8 cellular contexts compared by ENCODE assay signal in the genomic region with DNA sequence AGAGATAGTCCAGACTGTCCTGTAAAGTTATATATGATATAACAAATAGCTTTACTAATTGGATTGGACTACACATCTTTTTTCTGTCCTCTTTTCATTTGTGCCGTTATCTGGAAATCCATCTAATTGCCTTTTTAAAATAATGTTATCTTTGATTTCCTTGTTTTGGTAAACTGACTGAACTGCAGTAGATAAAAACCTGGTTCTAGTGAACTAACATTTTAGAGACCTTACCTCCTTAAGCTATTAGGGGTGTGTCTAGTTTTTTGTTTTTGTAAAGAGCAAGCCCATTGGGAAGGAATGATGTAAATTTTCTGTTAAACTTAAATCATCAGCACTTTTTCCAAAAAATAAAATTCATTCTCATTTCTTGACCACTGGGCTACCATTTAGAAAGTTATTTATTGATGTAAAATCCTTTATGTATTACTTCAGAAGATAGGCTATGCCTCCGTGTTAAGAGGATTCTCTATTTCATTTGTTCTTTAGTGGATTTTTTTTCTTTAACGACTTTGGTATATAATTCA. TPM values are rescaled to one million over a fixed set of nuclear protein-coding genes. Genes with fewer than 3 reads are reported as not detected.
DNase-seq lines count a peak whose midpoint lies in the region; TF ChIP-seq lines count a peak whose summit lies in the region.

No MANE protein-coding gene starts in this region.

- H3K4me2 ChIP-seq in osteoblast (ENCODE audit: insufficient read depth, low read length): peak overlapping the region; percentile 92

- peaks cover 38 to 83% (median 53%) of the 10 kb centered on the region in 4 donors for H3K4me1 Mint-ChIP-seq in CD4-positive, alpha-beta memory T cell

- intact Hi-C loops in CD4-positive, alpha-beta memory T cell (cut with micrococcal nuclease): loop anchor here (2.0 to 5.0 kb wide), 4 partner anchors 73 to 753 kb away; partner anchors contain the start of genes DDX50, RUFY2, SLC25A16 and SRGN

- DNase-seq in CD4-positive, alpha-beta memory T cell: no peak
- DNase-seq in MG63 (no peak), osteoblast (ENCODE audit: insufficient read length, low spot score, missing footprints) (no peak), HCEC 1CT (no peak), NCI-H2081 treated with DMSO at 0.1 percent for 48 hours (lab: John Stamatoyannopoulos, UW) (no peak), NCI-H526 (lab: John Stamatoyannopoulos, UW) (no peak), activated gamma-delta T cell treated with Interleukin-2 at 50 U/mL for 16 hours (no peak)
- DNase-seq in effector memory CD4-positive, alpha-beta T cell: no peak

- H4K20me1 ChIP-seq in osteoblast (ENCODE audit: insufficient read depth, low read length): peaks cover 59% of the 10 kb centered on the region

- H3K27me3 Mint-ChIP-seq in CD4-positive, alpha-beta memory T cell: no peaks in the 10 kb centered on the region

- peak overlapping the region; percentile 87 to 95 for H3K4me3 ChIP-seq in CD4-positive, alpha-beta memory T cell (ENCODE audit: low read length in 2 of 2)
- H3K4me3 ChIP-seq in MG63 (peak overlapping the region; percentile 93), osteoblast (ENCODE audit: insufficient read depth, low read length) (peak overlapping the region; percentile 93)
- H3K4me3 ChIP-seq in effector memory CD4-positive, alpha-beta T cell (ENCODE audit: insufficient read depth, low read depth, low read length, poor library complexity, severe bottlenecking): peak overlapping the region; percentile 100

- POLR2A ChIA-PET in CD4-positive, alpha-beta memory T cell (lab: Charles Lee; ENCODE audit: partially characterized antibody): interaction anchor here (1.3 to 4.1 kb wide), 3 partner anchors 7 to 450 kb away, joined by 4 to 62 read pairs (median 14); no protein-coding TSS in a partner anchor

- no peaks in the 10 kb centered on the region for H3K27me3 ChIP-seq in CD4-positive, alpha-beta memory T cell (ENCODE audit: insufficient read depth, low read length)
- H3K27me3 ChIP-seq in MG63: no peaks in the 10 kb centered on the region
- H3K27me3 ChIP-seq in effector memory CD4-positive, alpha-beta T cell (replicated peaks; ENCODE audit: control insufficient read depth, insufficient read depth, low read length, poor library complexity, severe bottlenecking): no peaks in the 10 kb centered on the region
- no peaks in the 10 kb centered on the region for H3K27me3 ChIP-seq in osteoblast (ENCODE audit: insufficient read depth, low read length)

- peaks cover 15 to 48% of the 10 kb centered on the region in 2 donors for H3K36me3 Mint-ChIP-seq in CD4-positive, alpha-beta memory T cell

- no peaks in the 10 kb centered on the region for H3K9me3 ChIP-seq in CD4-positive, alpha-beta memory T cell (ENCODE audit: control insufficient read depth in 1 of 2, low read length in 2 of 2)
- H3K9me3 ChIP-seq in MG63 (no peaks in the 10 kb centered on the region), osteoblast (ENCODE audit: low read depth, low read length) (no peaks in the 10 kb centered on the region)
- H3K9me3 ChIP-seq in effector memory CD4-positive, alpha-beta T cell (ENCODE audit: control insufficient read depth, low read length): no peaks in the 10 kb centered on the region

- CTCF ChIA-PET in CD4-positive, alpha-beta memory T cell (lab: Charles Lee; ENCODE audit: partially characterized antibody): interaction anchor here (0.9 to 4.8 kb wide), 8 partner anchors 14 to 622 kb away, joined by 3 to 39 read pairs (median 4); partner anchors contain the start of genes DDX21 and RUFY2

- no peak overlapping the region for H2AFZ ChIP-seq in osteoblast (ENCODE audit: low read length)

- TF ChIP-seq CTCF in osteoblast (IDR thresholded peaks at IDR 0.05; ENCODE audit: extremely low read depth, low read depth, low read length): no peak

- peaks cover 80% of the 10 kb centered on the region for H3K79me2 ChIP-seq in osteoblast (ENCODE audit: insufficient read depth, low read length)

- H3K4me1 ChIP-seq in CD4-positive, alpha-beta memory T cell (ENCODE audit: insufficient read depth, low read length): peaks cover 65% of the 10 kb centered on the region
- peaks cover 29% of the 10 kb centered on the region for H3K4me1 ChIP-seq in effector memory CD4-positive, alpha-beta T cell (ENCODE audit: control insufficient read depth, insufficient read depth, low read length, poor library complexity, severe bottlenecking)
- peaks cover 52% of the 10 kb centered on the region for H3K4me1 ChIP-seq in osteoblast (ENCODE audit: insufficient read depth, low read length)

- peaks cover 0 to 6% (median 0%) of the 10 kb centered on the region in 8 donors for H3K9me3 Mint-ChIP-seq in CD4-positive, alpha-beta memory T cell

- peaks cover 8% of the 10 kb centered on the region for H3K36me3 ChIP-seq in CD4-positive, alpha-beta memory T cell (ENCODE audit: insufficient read depth, low read length)
- H3K36me3 ChIP-seq in MG63 (peaks cover 66% of the 10 kb centered on the region), osteoblast (ENCODE audit: insufficient read depth, low read length) (peaks cover 20% of the 10 kb centered on the region)
- peaks cover 12% of the 10 kb centered on the region for H3K36me3 ChIP-seq in effector memory CD4-positive, alpha-beta T cell (ENCODE audit: control insufficient read depth, insufficient read depth, low read length)

- peak overlapping the region; percentile 99 to 100 (median 100) for H3K4me3 Mint-ChIP-seq in CD4-positive, alpha-beta memory T cell

- peak overlapping the region; percentile 43 to 100 (median 100) for H3K27ac Mint-ChIP-seq in CD4-positive, alpha-beta memory T cell

- peak overlapping the region; percentile 96 for H3K27ac ChIP-seq in CD4-positive, alpha-beta memory T cell (ENCODE audit: low read depth, low read length)
- peak overlapping the region; percentile 98 for H3K27ac ChIP-seq in effector memory CD4-positive, alpha-beta T cell (ENCODE audit: insufficient read depth, low read length, poor library complexity, severe bottlenecking)
- H3K27ac ChIP-seq in osteoblast (ENCODE audit: low read depth, low read length): peak overlapping the region; percentile 95

RNA-seq across cellular contexts. Expression of gene PBLD, which starts 1.2 kb away (rescaled TPM):
- total RNA-seq in CD4-positive, alpha-beta memory T cell: 1 to 10 TPM; 2.3 TPM
- polyA plus RNA-seq in CD4-positive, alpha-beta memory T cell: 1 to 10 TPM; 1.0 to 3.0 TPM
- total RNA-seq in MG63 (2014; rRNA removed; shearing (Covaris generic); ENCODE audit: low replicate concordance): 2.5 and 3.4 TPM in 2 replicates
- total RNA-seq in osteoblast: 13.4 and 14.1 TPM in 2 replicates

RNA-seq across cellular contexts. Expression of gene HNRNPH3, which starts 2.1 kb away (rescaled TPM):
- total RNA-seq in CD4-positive, alpha-beta memory T cell: 100 to 1,000 TPM; 170 to 176 TPM
- polyA plus RNA-seq in CD4-positive, alpha-beta memory T cell: 100 to 1,000 TPM; 121 to 137 TPM
- 29.8 and 50.1 TPM in 2 replicates for total RNA-seq in MG63 (2014; rRNA removed; shearing (Covaris generic); ENCODE audit: low replicate concordance)
- total RNA-seq in osteoblast: 9.7 and 10.1 TPM in 2 replicates
